7 cellular contexts compared by ENCODE assay signal in the genomic region with DNA sequence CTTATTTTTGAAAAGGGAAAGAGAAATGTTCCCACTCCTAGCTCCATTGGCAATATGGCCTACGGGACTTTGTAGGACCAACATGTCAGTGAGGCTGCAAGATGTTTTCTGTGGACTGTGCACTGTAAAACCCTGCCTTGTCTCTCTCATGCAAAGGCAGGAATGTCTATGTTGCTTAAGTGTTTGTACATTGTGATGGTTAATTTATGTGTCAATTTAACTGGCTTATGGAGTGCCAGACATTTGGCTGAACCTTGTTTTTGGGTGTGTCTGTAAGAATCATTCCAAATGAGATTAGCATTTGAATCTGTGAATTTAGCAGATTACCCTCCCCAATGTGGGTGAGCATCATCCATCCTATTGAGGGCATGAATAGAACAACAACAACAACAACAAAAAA.
"Had no signal": no experiment of that assay in that cellular context is flagged by ENCODE, and none has a peak within 500 bp of the region (broad histone marks: within the 10 kb centered on the region; RNA-seq: fewer than 3 reads in every experiment).

No MANE protein-coding gene starts in this region.

- H3K4me3 ChIP-seq: K562 had no signal

- DNase-seq: GOT3, H9, HFFc6, IMR-90 had no signal

- FAIRE-seq: H54, HTR-8/SVneo, K562 had no signal
